In the genomic region with DNA sequence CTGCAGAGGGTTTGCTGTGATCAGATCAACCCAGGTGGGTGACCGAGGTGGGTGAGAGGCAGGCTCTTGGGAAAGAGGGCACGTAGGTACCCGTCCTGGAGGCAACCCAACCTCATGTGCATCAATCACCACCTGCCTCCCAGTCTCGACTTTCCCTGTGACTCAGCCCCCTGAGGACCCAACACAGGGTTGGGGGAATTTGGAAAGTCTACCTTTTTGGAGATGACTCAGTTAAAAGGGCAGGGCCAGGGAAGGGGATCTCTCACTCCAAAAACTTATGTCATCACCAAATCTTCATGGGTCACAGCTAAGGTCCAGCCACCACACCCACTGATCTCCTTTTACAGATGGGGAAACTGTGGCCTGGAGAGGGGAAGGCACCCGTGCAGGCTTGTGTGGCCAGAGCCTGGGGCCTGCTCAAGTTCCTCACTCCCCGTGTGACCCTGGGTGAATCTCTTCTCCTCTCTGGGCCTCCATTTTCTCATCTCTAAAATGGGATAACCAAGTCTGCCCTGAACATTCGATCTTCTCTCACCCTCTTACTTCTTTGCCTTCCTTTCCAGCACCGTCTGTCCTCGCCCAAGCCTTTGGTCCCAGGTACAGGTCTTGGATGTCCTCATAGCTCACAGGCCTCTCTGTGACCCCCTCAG, we compare ENCODE assay signal across 14 cellular contexts. TPM values are rescaled to one million over a fixed set of nuclear protein-coding genes. Genes with fewer than 3 reads are reported as not detected.
DNase-seq lines count a peak whose midpoint lies in the region; ATAC-seq, FAIRE-seq and TF ChIP-seq lines count a peak whose summit lies in the region.
"Had no signal": no experiment of that assay in that cellular context is flagged by ENCODE, and none has a peak within 500 bp of the region (broad histone marks: within the 10 kb centered on the region; RNA-seq: fewer than 3 reads in every experiment).

No MANE protein-coding gene starts in this region.

- POLR2A ChIA-PET in GM10248 (lab: Yijun Ruan, JAX) = no interaction called here
- POLR2A ChIA-PET in K562 (lab: Yijun Ruan, JAX) = interaction anchor here (0.6 kb wide), 1 partner anchor 40 kb away, joined by 3 read pairs; no protein-coding TSS in a partner anchor

- in situ Hi-C loops in K562 (cut with MboI) = no loop called here

- TF ChIP-seq RAD21 in K562 (CRISPR knock-in tag; conservative IDR thresholded peaks at IDR 0.05 in 1 of 2, IDR thresholded peaks at IDR 0.05 in 1 of 2) = no peak

- no peak overlapping the region for H3K9ac ChIP-seq in K562 (ENCODE audit: insufficient read depth in 1 of 2, low read depth in 2 of 2, low read length in 2 of 2)

- FAIRE-seq in GM18507 (lab: Jason Lieb, UNC) (peak; percentile 46), K562 (lab: Jason Lieb, UNC) (no peak), GM19239 (lab: Jason Lieb, UNC) (no peak)

- H3K36me3 ChIP-seq in K562 (ENCODE audit: control insufficient read depth, insufficient read depth, low read length) = no peaks in the 10 kb centered on the region
- H3K36me3 ChIP-seq: left lung, transverse colon had no signal

- H2AFZ ChIP-seq in K562 (ENCODE audit: low read depth, low read length) = no peak overlapping the region

- no peak overlapping the region for H3K4me2 ChIP-seq in K562 (ENCODE audit: insufficient read depth, low read length)

- H4K20me1 ChIP-seq in K562 (replicated peaks; ENCODE audit: control insufficient read depth, insufficient read depth, low read length) = peaks cover 7% of the 10 kb centered on the region

- intact Hi-C loops in K562 (cut with micrococcal nuclease) = no loop called here

- no peaks in the 10 kb centered on the region for H3K79me2 ChIP-seq in K562 (ENCODE audit: control insufficient read depth, insufficient read depth, low read length)

- H3K9me3 ChIP-seq in K562 (replicated peaks; ENCODE audit: control insufficient read depth, insufficient read depth, low read depth, low read length) = no peaks in the 10 kb centered on the region
- H3K9me3 ChIP-seq: left lung, transverse colon had no signal

- H3K4me3 ChIP-seq in K562 = no peak overlapping the region
- H3K4me3 ChIP-seq: left lung, transverse colon had no signal

- peak; percentile 73 for DNase-seq in GM10248 (ENCODE audit: extremely low spot score)
- no peak for DNase-seq in GM18507 (ENCODE audit: extremely low spot score, insufficient read length, low read depth)
- no peak for DNase-seq in K562 (ENCODE audit: extremely low read depth in 1 of 4, low spot score in 3 of 4)
- DNase-seq in AG20443 (ENCODE audit: low spot score) = no peak
- no peak for DNase-seq in GM19239 (ENCODE audit: insufficient read length, low spot score)
- DNase-seq: DMS153, left lung, NCI-H1930, T-helper 1 cell, transverse colon had no signal

- peaks cover 0 to 3% of the 10 kb centered on the region in 2 experiments; a peak in 2 of 5 replicates for H3K4me1 ChIP-seq in K562 (replicated peaks in 1 of 2; ENCODE audit: control insufficient read depth in 2 of 2, insufficient read depth in 2 of 2, low read length in 2 of 2)
- H3K4me1 ChIP-seq: left lung, transverse colon had no signal

- WGBS in K562 (ENCODE audit: insufficient coverage, low coverage, missing lambda C conversion rate) = 5% methylated on average over 9 of the region's 9 CpGs

- peak; percentile 54 for ATAC-seq in HG02852 (IDR thresholded peaks at IDR 0.05; ENCODE audit: unreplicated experiment)
- ATAC-seq in K562 = no peak
- ATAC-seq in GM19324 (IDR thresholded peaks at IDR 0.05; ENCODE audit: low FRiP score, unreplicated experiment) = no peak
- ATAC-seq in HG03342 (IDR thresholded peaks at IDR 0.05; ENCODE audit: unreplicated experiment) = no peak
- ATAC-seq: left lung had no signal

- TF ChIP-seq CTCF in GM10248 (IDR thresholded peaks at IDR 0.05; ENCODE audit: control extremely low read depth, extremely low read depth, low read depth, missing control alignments) (no peak), K562 (IDR thresholded peaks at IDR 0.05 in 2 of 3, conservative IDR thresholded peaks at IDR 0.05 in 1 of 3; ENCODE audit: insufficient read depth in 2 of 3, low read depth in 1 of 3, low read length in 3 of 3) (no peak)

- H3K9me1 ChIP-seq in K562 (ENCODE audit: control insufficient read depth, insufficient read depth, low read length) = no peaks in the 10 kb centered on the region

- TF ChIP-seq EP300 in K562 (IDR thresholded peaks at IDR 0.05; ENCODE audit: low read length) = no peak

- BruUV-seq in K562 (replicated peaks; lab: Mats Ljungman, UMichigan) = no TSS peak

- no peak for TF ChIP-seq POLR2A in K562 (conservative IDR thresholded peaks at IDR 0.05)

- H3K27ac ChIP-seq in K562 (ENCODE audit: extremely low read depth, low read depth, low read length) = no peak overlapping the region
- H3K27ac ChIP-seq: left lung, transverse colon had no signal

- H3K27me3 ChIP-seq in K562 (ENCODE audit: control insufficient read depth in 2 of 2, insufficient read depth in 2 of 2, low read length in 2 of 2) = peaks cover 12 to 23% of the 10 kb centered on the region in 2 experiments
- H3K27me3 ChIP-seq: transverse colon had no signal

- CTCF ChIA-PET in GM10248 (lab: Yijun Ruan, JAX) = no interaction called here
- CTCF ChIA-PET in K562 (lab: Yijun Ruan, JAX; ENCODE audit: low intra/inter-chr PET ratio) = no interaction called here

TF ChIP-seq in K562, 482 proteins besides CTCF, POLR2A, EP300 and RAD21:
- TF ChIP-seq, protein P1, sequence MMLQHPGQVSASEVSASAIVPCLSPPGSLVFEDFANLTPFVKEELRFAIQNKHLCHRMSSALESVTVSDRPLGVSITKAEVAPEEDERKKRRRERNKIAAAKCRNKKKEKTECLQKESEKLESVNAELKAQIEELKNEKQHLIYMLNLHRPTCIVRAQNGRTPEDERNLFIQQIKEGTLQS (IDR thresholded peaks at IDR 0.05) = peak; percentile 24; the same call in 1 of the 2 replicates
- TF ChIP-seq, protein P1 (CRISPR knock-in tag; conservative IDR thresholded peaks at IDR 0.05) = no peak
- TF ChIP-seq RBM25 (IDR thresholded peaks at IDR 0.05; ENCODE audit: low read depth, low read length, severe bottlenecking) (peak; percentile 74), MEIS2 (IDR thresholded peaks at IDR 0.05; ENCODE audit: partially characterized antibody) (peak; percentile 14)
- TF ChIP-seq, protein P2, sequence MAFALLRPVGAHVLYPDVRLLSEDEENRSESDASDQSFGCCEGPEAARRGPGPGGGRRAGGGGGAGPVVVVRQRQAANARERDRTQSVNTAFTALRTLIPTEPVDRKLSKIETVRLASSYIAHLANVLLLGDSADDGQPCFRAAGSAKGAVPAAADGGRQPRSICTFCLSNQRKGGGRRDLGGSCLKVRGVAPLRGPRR (CRISPR knock-in tag; IDR thresholded peaks at IDR 0.05) = no peak

RNA-seq across cellular contexts. Expression of a gene that starts 34.6 kb away (rescaled TPM):
- total RNA-seq in K562 (2011; cell fraction: chromatin; rRNA removed; ENCODE audit: low replicate concordance) = not detected in 2 replicates
- total RNA-seq in K562 (2011; cell fraction: nucleolus; rRNA removed) = not detected in 2 replicates
- not detected in 2 replicates for total RNA-seq in K562 (2011; cell fraction: nucleoplasm; rRNA removed)
- not detected in 2 replicates for total RNA-seq in K562 (2014; rRNA removed)
- not detected in 2 replicates for total RNA-seq in K562 (2014; rRNA removed; fragmentation: Illumina TruSeq; extraction: Trizol)
- not detected in 2 replicates for total RNA-seq in K562 (2015; rRNA removed; fragmentation: Illumina TruSeq; extraction: Trizol)
- total RNA-seq in K562 (2021) = 0.04 TPM in 1 of 2 replicates, not detected in the other
- polyA plus RNA-seq in K562 (2011; rRNA removed) = not detected in 2 replicates
- 0.01 and 0.03 TPM in 2 replicates for polyA plus RNA-seq in K562 (2011; cell fraction: cytosol; rRNA removed)
- polyA plus RNA-seq in K562 (2011; cell fraction: nucleus; rRNA removed) = not detected in 2 replicates
- polyA plus RNA-seq in K562 (2012) = 0.05 and 0.07 TPM in 2 replicates
- not detected in 2 replicates for polyA plus RNA-seq in K562 (2014; fragmentation: Illumina TruSeq; extraction: Trizol)
- under 1 TPM in 1 of 2 experiments, not detected in 1; 0.01 TPM for polyA plus RNA-seq in K562 (2014; fragmentation: Nextera tagmentation; extraction: Ambion mirVana)
- not detected in 2 replicates for polyA plus RNA-seq in K562 (2014; rRNA removed)
- not detected in 2 replicates for polyA minus RNA-seq in K562 (2011; rRNA and poly(A)+ RNA removed)
- not detected in 2 replicates for polyA minus RNA-seq in K562 (2011; cell fraction: cytosol; rRNA and poly(A)+ RNA removed)
- polyA minus RNA-seq in K562 (2011; cell fraction: nucleus; rRNA and poly(A)+ RNA removed) = not detected in 2 replicates
- total RNA-seq: activated T-helper 2 cell treated with anti-CD3 and anti-CD28 coated beads, Interferon-gamma antibody, Interleukin-2, Interleukin-4, amounts not matched to agents 10 μg/mL and 5 μg/mL and 100 μg/mL, durations not matched to agents 14 hours and 24 hours and 36 hours had no signal
